Comparison of ENCODE assay signal across 8 cellular contexts in genomic region chr12:43836455-43836989, GRCh38. TPM values are rescaled to one million over a fixed set of nuclear protein-coding genes. Genes with fewer than 3 reads are reported as not detected.
DNase-seq lines count a peak whose midpoint lies in the region; ATAC-seq, FAIRE-seq and TF ChIP-seq lines count a peak whose summit lies in the region.

No MANE protein-coding gene starts in this region.

- intact Hi-C loops in body of pancreas (cut with DNase I) (no loop called here), kidney (cut with DNase I) (no loop called here), stomach (cut with DNase I; ENCODE audit: low total_unique reads) (no loop called here)

- H3K4me3 ChIP-seq in body of pancreas = peak overlapping the region; percentile 20 to 56
- H3K4me3 ChIP-seq in kidney (ENCODE audit: low read length in 2 of 2) = peak overlapping the region; percentile 62 to 86
- peak overlapping the region; percentile 56 to 81 (median 72) for H3K4me3 ChIP-seq in stomach

- H3K36me3 ChIP-seq in body of pancreas (replicated peaks in 1 of 2; ENCODE audit: insufficient read depth in 1 of 2, low read depth in 2 of 2) (no peaks in the 10 kb centered on the region), kidney (ENCODE audit: control insufficient read depth in 1 of 2, insufficient read depth in 2 of 2, low read length in 2 of 2) (no peaks in the 10 kb centered on the region), stomach (no peaks in the 10 kb centered on the region)

- H3K9me3 ChIP-seq in body of pancreas = no peaks in the 10 kb centered on the region
- H3K9me3 ChIP-seq in kidney (ENCODE audit: control insufficient read depth in 1 of 2, low read length in 2 of 2) = no peaks in the 10 kb centered on the region
- H3K9me3 ChIP-seq in stomach = no peaks in the 10 kb centered on the region

- H3K27me3 ChIP-seq in body of pancreas (no peaks in the 10 kb centered on the region), stomach (no peaks in the 10 kb centered on the region)

- FAIRE-seq in kidney (lab: Jason Lieb, UNC) = no peak

- DNase-seq in EL (peak; percentile 13), M059J (ENCODE audit: low read depth) (peak; percentile 30), body of pancreas (peak; percentile 15 to 39 (median 20)), kidney (no peak), stomach (no peak), AML-193 (lab: John Stamatoyannopoulos, UW) (no peak), cerebellar nuclear complex (lab: John Stamatoyannopoulos, UW) (no peak)

- 0% methylated on average over 10 of the region's 10 CpGs for WGBS in body of pancreas, 2 donors
- 0 to 1% (median 0%) methylated on average over 10 of the region's 10 CpGs for WGBS in stomach, 5 donors

- no peak for TF ChIP-seq EP300 in stomach (IDR thresholded peaks at IDR 0.05)

- peak overlapping the region; percentile 35 to 76 for H3K9ac ChIP-seq in kidney (ENCODE audit: low read length in 2 of 2)

- ATAC-seq in GM21576 (IDR thresholded peaks at IDR 0.05; ENCODE audit: unreplicated experiment) = peak; percentile 35
- ATAC-seq in body of pancreas = peak; percentile 31

- peak overlapping the region; percentile 82 to 96 (median 94) for H3K27ac ChIP-seq in body of pancreas
- peak overlapping the region; percentile 82 to 88 for H3K27ac ChIP-seq in kidney (ENCODE audit: low read depth in 2 of 2, low read length in 2 of 2)
- peak overlapping the region; percentile 95 to 97 (median 97) for H3K27ac ChIP-seq in stomach

- peak in 2 of 3 donors; percentile 44 to 58 for TF ChIP-seq POLR2A in body of pancreas (IDR thresholded peaks at IDR 0.05)
- peak in 1 of 4 donors; percentile 12 for TF ChIP-seq POLR2A in stomach (IDR thresholded peaks at IDR 0.05)

- peaks cover 22% of the 10 kb centered on the region for H3K4me1 ChIP-seq in body of pancreas
- H3K4me1 ChIP-seq in kidney (ENCODE audit: control insufficient read depth in 1 of 2, insufficient read depth in 1 of 2, low read depth in 1 of 2, low read length in 2 of 2) = peaks cover 4 to 5% of the 10 kb centered on the region in 2 donors
- peaks cover 4 to 28% (median 16%) of the 10 kb centered on the region in 4 donors for H3K4me1 ChIP-seq in stomach

- no peak for TF ChIP-seq CTCF in body of pancreas (IDR thresholded peaks at IDR 0.05)
- TF ChIP-seq CTCF in kidney (IDR thresholded peaks at IDR 0.05; ENCODE audit: borderline replicate concordance, extremely low read depth, insufficient read depth) = no peak
- no peak for TF ChIP-seq CTCF in stomach (IDR thresholded peaks at IDR 0.05)

RNA-seq across cellular contexts. Expression of gene TMEM117, which starts 0.6 kb away (rescaled TPM):
- total RNA-seq in M059J (2014; rRNA removed; shearing (Covaris generic)) = 5.3 and 6.6 TPM in 2 replicates
- total RNA-seq in body of pancreas = 10 to 100 TPM; 19.2 to 23.4 TPM
- total RNA-seq in kidney = 6.0 TPM
- polyA plus RNA-seq in kidney (ENCODE audit: insufficient read depth, low read depth, low replicate concordance) = 5.9 TPM
- total RNA-seq in stomach = 10 to 100 TPM in 3 of 5 donors, 1 to 10 TPM in 2; 6.7 to 52.5 (median 12.8) TPM
- 1 to 10 TPM; 1.9 to 4.0 (median 3.1) TPM for polyA plus RNA-seq in stomach

RNA-seq across cellular contexts. Expression of gene TWF1, which starts 30.4 kb away (rescaled TPM):
- total RNA-seq in M059J (2014; rRNA removed; shearing (Covaris generic)) = 162 TPM in 2 replicates
- total RNA-seq in body of pancreas (10 to 100 TPM; 18.8 to 45.4 TPM), kidney (75.0 TPM), stomach (100 to 1,000 TPM in 1 of 5 donors, 10 to 100 TPM in 4; 44.3 to 164 (median 88.4) TPM)
- polyA plus RNA-seq in kidney (ENCODE audit: insufficient read depth, low read depth, low replicate concordance) (41.0 TPM), stomach (10 to 100 TPM; 53.8 to 74.5 (median 65.2) TPM)

Comparison
In these comparisons a context has a peak if more than half of its experiments do, and no peak if none do; other contexts are left out.
1. DNase-seq: peak in EL (single experiment), M059J (single experiment) and body of pancreas (4 of 4); none in kidney (single experiment), stomach (single experiment), AML-193 (0 of 2) and cerebellar nuclear complex (0 of 2).
2. Peak in every context shown above with its lines, with median percentiles within 50 percentile points of each other: H3K27ac ChIP-seq and H3K4me3 ChIP-seq.